Comparison of ENCODE assay signal across 8 cellular contexts in genomic region chr5:31193591-31194457, GRCh38. TPM values are rescaled to one million over a fixed set of nuclear protein-coding genes. Genes with fewer than 3 reads are reported as not detected.
A peak's percentile ranks its signal among the peaks of the same experiment; 100 is the strongest.
DNase-seq lines count a peak whose midpoint lies in the region; ATAC-seq and TF ChIP-seq lines count a peak whose summit lies in the region.

TSS of gene CDH6 (plus strand) at chr5:31193686. CDS start at chr5:31267474, 73,788 bp downstream.

- H3K4me3 ChIP-seq in iPS DF 6.9 (ENCODE audit: low read length) (peak within 1 kb of the TSS; percentile 58; the same call in 1 of the 2 replicates), sigmoid colon (peak within 1 kb of the TSS; percentile 27 to 54 (median 46))

- no peak for TF ChIP-seq CTCF in sigmoid colon (IDR thresholded peaks at IDR 0.05)

- intact Hi-C loops in sigmoid colon (cut with DNase I): no loop called here

- WGBS in iPS DF 6.9 (ENCODE audit: insufficient coverage, insufficient read length): no CpG with 5 or more reads among the region's 67 CpGs
- WGBS in sigmoid colon, 2 donors: 1 to 2% methylated on average over 67 of the region's 67 CpGs

- H3K27ac ChIP-seq in iPS DF 6.9 (ENCODE audit: low read length) (no peak within 1 kb of the TSS), sigmoid colon (peak within 1 kb of the TSS in 3 of 4 donors; percentile 6 to 50 (median 13))

- H3K4me3 Mint-ChIP-seq in stimulated activated naive CD8-positive, alpha-beta T cell treated with anti-CD3 and anti-CD28 coated beads, Interleukin-15, Interleukin-2, amounts not matched to agents 100 ng/mL and 50 ng/mL, for 24 hours: peak within 1 kb of the TSS; percentile 44

- peaks cover 4% of the 10 kb centered on the region for H3K4me1 Mint-ChIP-seq in stimulated activated naive CD8-positive, alpha-beta T cell treated with anti-CD3 and anti-CD28 coated beads, Interleukin-15, Interleukin-2, amounts not matched to agents 100 ng/mL and 50 ng/mL, for 24 hours (ENCODE audit: low read depth)

- peaks cover 23% of the 10 kb centered on the region for H3K27me3 ChIP-seq in iPS DF 6.9 (ENCODE audit: control insufficient read depth, insufficient read depth, low read length)
- H3K27me3 ChIP-seq in sigmoid colon: peaks cover 0 to 57% (median 13%) of the 10 kb centered on the region in 3 donors

- H3K27ac Mint-ChIP-seq in stimulated activated naive CD8-positive, alpha-beta T cell treated with anti-CD3 and anti-CD28 coated beads, Interleukin-15, Interleukin-2, amounts not matched to agents 100 ng/mL and 50 ng/mL, for 24 hours: peak within 1 kb of the TSS; percentile 31

- no peak for ATAC-seq in stimulated activated naive CD8-positive, alpha-beta T cell treated with anti-CD3 and anti-CD28 coated beads, Interleukin-15, Interleukin-2, amounts not matched to agents 100 U/mL and 50 U/mL, for 24 hours
- ATAC-seq in GM19452 (IDR thresholded peaks at IDR 0.05; ENCODE audit: unreplicated experiment) (no peak), HG03097 (IDR thresholded peaks at IDR 0.05; ENCODE audit: low FRiP score, unreplicated experiment) (no peak)

- TF ChIP-seq EP300 in sigmoid colon (IDR thresholded peaks at IDR 0.05): no peak

- peaks cover 61% of the 10 kb centered on the region for H3K27me3 Mint-ChIP-seq in stimulated activated naive CD8-positive, alpha-beta T cell treated with anti-CD3 and anti-CD28 coated beads, Interleukin-15, Interleukin-2, amounts not matched to agents 100 ng/mL and 50 ng/mL, for 24 hours

- H3K9me3 ChIP-seq in iPS DF 6.9 (ENCODE audit: control insufficient read depth, insufficient read depth, low read length) (no peaks in the 10 kb centered on the region), sigmoid colon (no peaks in the 10 kb centered on the region)

- DNase-seq in stimulated activated naive CD8-positive, alpha-beta T cell treated with anti-CD3 and anti-CD28 coated beads, Interleukin-15, Interleukin-2, amounts not matched to agents 100 U/mL and 50 U/mL, for 24 hours: no peak
- DNase-seq in anterior cingulate cortex (lab: John Stamatoyannopoulos, UW) (peak in 45 of 58 donors; percentile 5 to 69 (median 37)), iPS DF 6.9 (ENCODE audit: low read depth, low spot score) (peak; percentile 70), sigmoid colon (no peak), NCI-H2196 treated with DMSO at 0.1 percent for 48 hours (lab: John Stamatoyannopoulos, UW; ENCODE audit: unreplicated experiment) (no peak)

- peaks cover 4% of the 10 kb centered on the region for H3K36me3 Mint-ChIP-seq in stimulated activated naive CD8-positive, alpha-beta T cell treated with anti-CD3 and anti-CD28 coated beads, Interleukin-15, Interleukin-2, amounts not matched to agents 100 ng/mL and 50 ng/mL, for 24 hours (ENCODE audit: low read depth)

- TF ChIP-seq POLR2A in sigmoid colon (IDR thresholded peaks at IDR 0.05): no peak

- no peaks in the 10 kb centered on the region for H3K4me1 ChIP-seq in iPS DF 6.9 (ENCODE audit: control insufficient read depth, insufficient read depth, low read length)
- H3K4me1 ChIP-seq in sigmoid colon: peaks cover 0 to 21% (median 16%) of the 10 kb centered on the region in 4 donors

- no peaks in the 10 kb centered on the region for H3K36me3 ChIP-seq in iPS DF 6.9 (ENCODE audit: control insufficient read depth, insufficient read depth, low read length)
- H3K36me3 ChIP-seq in sigmoid colon: no peaks in the 10 kb centered on the region

- no peaks in the 10 kb centered on the region for H3K9me3 Mint-ChIP-seq in stimulated activated naive CD8-positive, alpha-beta T cell treated with anti-CD3 and anti-CD28 coated beads, Interleukin-15, Interleukin-2, amounts not matched to agents 100 ng/mL and 50 ng/mL, for 24 hours

RNA-seq across cellular contexts. Expression of gene CDH6, which starts in this region (rescaled TPM):
- total RNA-seq in sigmoid colon: 1 to 10 TPM; 1.6 to 6.9 (median 2.2) TPM
- under 1 TPM in 2 of 3 donors, not detected in 1; under 0.01 to 0.64 TPM for polyA plus RNA-seq in sigmoid colon

Comparison
In these comparisons a context has a peak if more than half of its experiments do, and no peak if none do; other contexts are left out.
1. DNase-seq: peak in anterior cingulate cortex (45 of 58) and iPS DF 6.9 (single experiment); none in stimulated activated naive CD8-positive, alpha-beta T cell treated with anti-CD3 and anti-CD28 coated beads, Interleukin-15, Interleukin-2, amounts not matched to agents 100 U/mL and 50 U/mL, for 24 hours (single experiment), sigmoid colon (single experiment) and NCI-H2196 treated with DMSO at 0.1 percent for 48 hours (single experiment).